In genomic region chr7:82319674-82320118, GRCh38 we compare ENCODE assay signal across 8 cellular contexts.
A peak's percentile ranks its signal among the peaks of the same experiment; 100 is the strongest.
DNase-seq lines count a peak whose midpoint lies in the region; ATAC-seq, FAIRE-seq and TF ChIP-seq lines count a peak whose summit lies in the region.

No MANE protein-coding gene starts in this region.

- H3K79me2 ChIP-seq in GM12878 (ENCODE audit: control insufficient read depth, insufficient read depth, low read length) = no peaks in the 10 kb centered on the region

- H3K4me1 ChIP-seq in GM12878 (ENCODE audit: control insufficient read depth, insufficient read depth, low read length) (no peaks in the 10 kb centered on the region), tibial artery (peaks cover 0 to 14% (median 6%) of the 10 kb centered on the region in 4 donors)

- TF ChIP-seq CTCF in GM12878 (IDR thresholded peaks at IDR 0.05 in 2 of 3, conservative IDR thresholded peaks at IDR 0.05 in 1 of 3; ENCODE audit: control insufficient read depth in 2 of 3, extremely low read depth in 1 of 3, insufficient read depth in 1 of 3, low read depth in 3 of 3, low read length in 3 of 3) (no peak), tibial artery (IDR thresholded peaks at IDR 0.05) (no peak)

- in situ Hi-C loops in GM12878 (cut with MboI) = no loop called here
- in situ Hi-C loops in KBM-7 (cut with MboI; ENCODE audit: low pct_unique_long_range_greater_than_20kb, low sequenced_read_pairs) = no loop called here

- H3K27ac ChIP-seq in GM12878 (ENCODE audit: control insufficient read depth, insufficient read depth) = no peak overlapping the region
- peak overlapping the region in 1 of 2 donors; percentile 33 for H3K27ac ChIP-seq in tibial artery

- H3K36me3 Mint-ChIP-seq in effector memory CD8-positive, alpha-beta T cell (ENCODE audit: insufficient read depth) = peaks cover 3% of the 10 kb centered on the region

- H3K4me3 Mint-ChIP-seq in effector memory CD8-positive, alpha-beta T cell = no peak overlapping the region

- H3K9me3 Mint-ChIP-seq in effector memory CD8-positive, alpha-beta T cell = peaks cover 0 to 5% of the 10 kb centered on the region in 2 donors

- BruUV-seq in GM12878 (replicated peaks; lab: Mats Ljungman, UMichigan) = no TSS peak

- H3K4me2 ChIP-seq in GM12878 (ENCODE audit: control insufficient read depth, insufficient read depth) = no peak overlapping the region

- H4K20me1 ChIP-seq in GM12878 (ENCODE audit: control insufficient read depth, insufficient read depth) = no peaks in the 10 kb centered on the region

- no peaks in the 10 kb centered on the region for H3K27me3 Mint-ChIP-seq in effector memory CD8-positive, alpha-beta T cell

- peak; percentile 33 for ATAC-seq in GM12878
- no peak for ATAC-seq in HG02763 (IDR thresholded peaks at IDR 0.05; ENCODE audit: unreplicated experiment)
- no peak for ATAC-seq in effector memory CD8-positive, alpha-beta T cell (replicated peaks)

- 35% methylated on average over 4 of the region's 4 CpGs for WGBS in GM12878 (ENCODE audit: insufficient coverage, insufficient replicate concordance, low lambda C conversion rate, missing lambda C conversion rate)

- DNase-seq in NCI-H146 (lab: John Stamatoyannopoulos, UW) (peak; percentile 88), GM12878 (ENCODE audit: low read depth, low spot score) (no peak), kidney glomerular epithelial cell (lab: John Stamatoyannopoulos, UW) (peak; percentile 42), tibial artery (peak; percentile 84 to 87), KBM-7 (no peak), RPMI8226 (no peak)
- no peak for DNase-seq in effector memory CD8-positive, alpha-beta T cell

- CTCF ChIA-PET in GM12878 (lab: Yijun Ruan, JAX) = interaction anchor here (0.6 to 2.2 kb wide), 4 partner anchors 21 to 184 kb away, joined by 3 to 6 read pairs (median 4); no protein-coding TSS in a partner anchor

- no peaks in the 10 kb centered on the region for H3K9me3 ChIP-seq in GM12878 (replicated peaks; ENCODE audit: control insufficient read depth, insufficient read depth, low read length)
- no peaks in the 10 kb centered on the region for H3K9me3 ChIP-seq in tibial artery

- H3K27ac Mint-ChIP-seq in effector memory CD8-positive, alpha-beta T cell = no peak overlapping the region

- TF ChIP-seq RAD21 in GM12878 (IDR thresholded peaks at IDR 0.05; ENCODE audit: insufficient read depth, low read depth, low read length) = no peak

- H2AFZ ChIP-seq in GM12878 (ENCODE audit: control insufficient read depth, low read depth, low read length) = no peak overlapping the region

- FAIRE-seq in GM12878 (lab: Jason Lieb, UNC) = no peak

- no peaks in the 10 kb centered on the region for H3K4me1 Mint-ChIP-seq in effector memory CD8-positive, alpha-beta T cell (ENCODE audit: low read depth in 2 of 2)

- TF ChIP-seq EP300 in GM12878 (IDR thresholded peaks at IDR 0.05; ENCODE audit: borderline replicate concordance in 1 of 2, control insufficient read depth in 1 of 2, low read depth in 2 of 2, low read length in 2 of 2) = no peak

- H3K9ac ChIP-seq in GM12878 (ENCODE audit: control insufficient read depth, insufficient read depth, low read length) = no peak overlapping the region

- no peak overlapping the region for H3K4me3 ChIP-seq in GM12878
- H3K4me3 ChIP-seq in tibial artery = no peak overlapping the region

- POLR2A ChIA-PET in GM12878 (lab: Charles Lee) = no interaction called here

- TF ChIP-seq POLR2A in GM12878 (IDR thresholded peaks at IDR 0.05; ENCODE audit: low read depth, low read length) = no peak

- RAD21 ChIA-PET in GM12878 (lab: Charles Lee; ENCODE audit: unreplicated experiment) = interaction anchor here (0.7 to 1.1 kb wide), 2 partner anchors 10 to 62 kb away, joined by 3 read pairs; no protein-coding TSS in a partner anchor

- intact Hi-C loops in GM12878 (cut with micrococcal nuclease; ENCODE audit: unreplicated experiment) (no loop called here), tibial artery (cut with DNase I; ENCODE audit: low total_unique reads) (no loop called here)

- SMC1A ChIA-PET in GM12878 (lab: Charles Lee; ENCODE audit: uncharacterized antibody, unreplicated experiment) = interaction anchor here (0.8 to 1.4 kb wide), 3 partner anchors 8 to 37 kb away, joined by 3 read pairs; no protein-coding TSS in a partner anchor

- H3K27me3 ChIP-seq in GM12878 (replicated peaks in 1 of 2; ENCODE audit: control insufficient read depth in 2 of 2, insufficient read depth in 2 of 2, low read length in 1 of 2) (no peaks in the 10 kb centered on the region), tibial artery (no peaks in the 10 kb centered on the region)

- no peaks in the 10 kb centered on the region for H3K36me3 ChIP-seq in GM12878 (ENCODE audit: control insufficient read depth in 2 of 2, insufficient read depth in 2 of 2, low read length in 1 of 2)
- H3K36me3 ChIP-seq in tibial artery = no peaks in the 10 kb centered on the region

TF ChIP-seq in GM12878, 131 proteins besides CTCF, POLR2A, EP300 and RAD21 (continues in another document):
- TF ChIP-seq BHLHE40 (IDR thresholded peaks at IDR 0.05; ENCODE audit: borderline replicate concordance in 1 of 2, low read depth in 2 of 2, low read length in 1 of 2) (no peak), USF2 (IDR thresholded peaks at IDR 0.05; ENCODE audit: borderline replicate concordance, low read depth, low read length) (no peak), REST (IDR thresholded peaks at IDR 0.05; ENCODE audit: low read depth, low read length) (no peak), ZNF622 (IDR thresholded peaks at IDR 0.05) (no peak), IKZF1 (conservative IDR thresholded peaks at IDR 0.05) (no peak), ZNF687 (IDR thresholded peaks at IDR 0.05) (no peak), CBFB (IDR thresholded peaks at IDR 0.05; ENCODE audit: low read depth) (no peak), RCOR1 (conservative IDR thresholded peaks at IDR 0.05; ENCODE audit: low read depth, low read length) (no peak)

Comparison
In these comparisons a context has a peak if more than half of its experiments do, and no peak if none do; other contexts are left out.
1. DNase-seq: peak in NCI-H146 (single experiment), kidney glomerular epithelial cell (single experiment) and tibial artery (2 of 2); none in GM12878 (single experiment), KBM-7 (single experiment), RPMI8226 (single experiment) and effector memory CD8-positive, alpha-beta T cell (0 of 3).